Comparison of ENCODE assay signal across 1 cellular context in genomic region chr1:48767957-48768510, GRCh38.
TF ChIP-seq lines count a peak whose summit lies in the region.

No MANE protein-coding gene starts in this region.

TF ChIP-seq in IMR-90, 13 proteins besides CTCF, POLR2A, EP300 and RAD21 (continued from another document):
- TF ChIP-seq MAFK (IDR thresholded peaks at IDR 0.05; ENCODE audit: low read depth, low read length) (no peak), CHD1 (IDR thresholded peaks at IDR 0.05; ENCODE audit: low read depth, low read length) (no peak), FOS (IDR thresholded peaks at IDR 0.05; ENCODE audit: low read depth, low read length) (no peak), NFE2L2 (IDR thresholded peaks at IDR 0.05; ENCODE audit: low read depth, low read length) (no peak), BHLHE40 (IDR thresholded peaks at IDR 0.05; ENCODE audit: low read depth, low read length) (no peak)
- TF ChIP-seq, protein P1, sequence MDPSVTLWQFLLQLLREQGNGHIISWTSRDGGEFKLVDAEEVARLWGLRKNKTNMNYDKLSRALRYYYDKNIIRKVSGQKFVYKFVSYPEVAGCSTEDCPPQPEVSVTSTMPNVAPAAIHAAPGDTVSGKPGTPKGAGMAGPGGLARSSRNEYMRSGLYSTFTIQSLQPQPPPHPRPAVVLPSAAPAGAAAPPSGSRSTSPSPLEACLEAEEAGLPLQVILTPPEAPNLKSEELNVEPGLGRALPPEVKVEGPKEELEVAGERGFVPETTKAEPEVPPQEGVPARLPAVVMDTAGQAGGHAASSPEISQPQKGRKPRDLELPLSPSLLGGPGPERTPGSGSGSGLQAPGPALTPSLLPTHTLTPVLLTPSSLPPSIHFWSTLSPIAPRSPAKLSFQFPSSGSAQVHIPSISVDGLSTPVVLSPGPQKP (IDR thresholded peaks at IDR 0.05; ENCODE audit: borderline replicate concordance, low read depth, low read length) = no peak
